Comparison of ENCODE assay signal across 7 cellular contexts in the genomic region with DNA sequence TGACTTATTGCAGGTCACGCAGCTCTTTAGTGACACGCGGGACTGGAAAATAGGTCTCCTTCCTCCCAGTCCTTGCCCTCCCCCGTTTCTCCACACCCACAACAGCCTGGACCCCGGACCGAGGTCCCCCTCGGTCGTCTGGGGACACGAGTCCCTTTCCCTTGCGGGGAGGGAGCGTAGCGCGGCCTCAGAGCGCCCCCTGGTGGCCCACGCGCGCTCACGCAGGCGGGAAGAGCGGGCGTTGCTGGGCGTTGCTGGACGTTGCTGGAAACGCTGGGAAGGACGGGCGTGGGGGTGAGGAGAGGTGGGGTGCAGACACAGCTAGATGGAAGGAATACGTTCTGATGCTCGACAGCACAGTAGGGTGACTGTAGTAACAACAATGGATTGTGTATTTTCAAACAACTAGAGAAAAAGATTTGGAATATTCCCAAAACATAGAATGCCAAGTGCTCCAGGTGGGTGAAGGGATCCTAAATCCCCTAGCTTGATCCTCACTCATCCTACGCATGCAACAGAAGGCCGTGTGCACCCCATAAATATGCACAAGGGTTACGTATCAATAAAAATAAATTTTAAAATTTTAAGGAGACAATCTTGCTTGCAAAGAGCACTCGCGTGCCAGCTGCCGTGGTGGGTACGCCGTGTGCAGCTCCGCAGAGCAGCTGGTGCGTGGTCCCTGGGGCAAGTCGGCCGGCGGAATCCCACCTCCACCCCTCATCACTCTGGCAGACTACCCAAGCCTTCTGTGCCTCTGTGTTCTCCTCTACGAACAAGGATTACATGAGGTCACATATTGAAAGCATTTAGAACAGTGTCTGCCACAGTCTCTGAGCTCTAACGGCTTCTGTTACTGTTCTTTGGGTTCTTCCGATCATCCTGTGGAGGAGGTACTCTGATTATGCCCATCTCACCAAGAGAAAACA.
A peak's percentile ranks its signal among the peaks of the same experiment; 100 is the strongest.
DNase-seq lines count a peak whose midpoint lies in the region; ATAC-seq and TF ChIP-seq lines count a peak whose summit lies in the region.

No MANE protein-coding gene starts in this region.

- H3K27me3 ChIP-seq in skeletal muscle satellite cell (ENCODE audit: control insufficient read depth, insufficient read depth, low read length): peaks cover 51% of the 10 kb centered on the region

- DNase-seq in GM12865 (ENCODE audit: low read depth) (peak; percentile 70), M059J (ENCODE audit: low read depth) (peak; percentile 58), T-helper 1 cell (peak; percentile 31 to 66 (median 59)), amygdala (lab: John Stamatoyannopoulos, UW) (peak in 44 of 56 donors; percentile 16 to 73 (median 44)), hippocampal formation (lab: John Stamatoyannopoulos, UW) (peak; percentile 36 to 50)

- ATAC-seq in GM18519 (IDR thresholded peaks at IDR 0.05; ENCODE audit: low FRiP score, unreplicated experiment): no peak

- no peaks in the 10 kb centered on the region for H3K9me3 ChIP-seq in skeletal muscle satellite cell (replicated peaks; ENCODE audit: low read length)

- H3K9ac ChIP-seq in skeletal muscle satellite cell (ENCODE audit: low read depth, low read length): no peak overlapping the region

- no peak overlapping the region for H3K4me3 ChIP-seq in GM12865 (ENCODE audit: low read depth, low read length)
- H3K4me3 ChIP-seq in skeletal muscle satellite cell (ENCODE audit: low read length): peak overlapping the region; percentile 33

- peak; percentile 99 for TF ChIP-seq CTCF in GM12865 (IDR thresholded peaks at IDR 0.05; ENCODE audit: insufficient read depth, low read depth, low read length, missing control alignments)

- H3K4me1 ChIP-seq in skeletal muscle satellite cell (ENCODE audit: control insufficient read depth, insufficient read depth, low read length): peaks cover 5% of the 10 kb centered on the region

- H3K4me2 ChIP-seq in skeletal muscle satellite cell (ENCODE audit: low read length): peak overlapping the region; percentile 75

- no peaks in the 10 kb centered on the region for H3K36me3 ChIP-seq in skeletal muscle satellite cell (ENCODE audit: insufficient read depth, low read length)
